In the genomic region with DNA sequence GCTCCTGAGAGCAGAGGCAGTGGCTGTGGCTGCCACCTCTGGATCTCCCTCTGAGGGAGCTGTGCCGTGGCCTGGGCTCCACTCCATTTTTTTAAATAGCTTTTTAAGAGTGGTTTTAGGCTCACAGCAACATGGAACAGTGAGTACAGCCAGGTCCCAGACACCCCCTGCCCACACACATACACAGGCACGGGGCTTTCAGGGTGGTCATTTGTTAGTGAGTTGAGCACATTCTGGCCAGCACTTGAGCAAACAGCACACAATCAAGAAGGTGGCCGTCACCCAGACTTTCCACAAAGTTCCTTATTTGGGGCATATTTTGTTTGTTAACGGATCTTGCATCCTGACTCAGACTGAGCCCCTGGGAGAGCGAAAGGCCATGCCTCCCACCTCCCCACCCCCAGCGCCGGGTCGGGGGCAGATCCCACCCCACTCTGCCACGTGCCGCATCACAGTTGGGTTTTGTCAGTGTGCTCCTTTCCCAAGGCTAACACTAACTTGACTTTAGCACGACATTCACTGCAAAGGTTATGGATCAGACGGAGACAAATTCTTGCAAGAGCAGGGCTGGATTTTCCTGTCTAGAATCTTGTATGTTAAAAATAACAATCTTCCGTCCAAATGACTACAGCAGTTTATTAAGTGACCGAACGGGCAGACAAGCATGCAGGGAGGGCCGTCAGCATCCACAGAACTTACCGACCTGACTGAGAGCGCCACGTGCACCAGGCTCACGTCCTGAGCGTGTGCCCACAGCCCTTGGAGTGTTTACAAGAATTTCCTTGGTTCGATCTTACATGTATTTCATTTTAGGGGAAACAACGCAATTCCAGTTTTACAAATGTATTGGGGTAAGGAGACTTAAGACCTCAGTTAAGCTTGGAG, we compare ENCODE assay signal across 14 cellular contexts.
"Had no signal": no experiment of that assay in that cellular context is flagged by ENCODE, and none has a peak within 500 bp of the region (broad histone marks: within the 10 kb centered on the region; RNA-seq: fewer than 3 reads in every experiment).

No MANE protein-coding gene starts in this region.

- H3K27ac ChIP-seq: lower lobe of right lung had no signal

- H3K27ac Mint-ChIP-seq: activated naive CD8-positive, alpha-beta T cell treated with anti-CD3 and anti-CD28 coated beads for 36 hours; activated T-helper 1 cell treated with anti-CD3 and anti-CD28 coated beads, Interleukin-12 subunit alpha, Interleukin-12 subunit beta, Interleukin-2, Interleukin-4 antibody, amounts not matched to agents 30 ng/mL and 10 ng/mL and 1 ng/mL, durations not matched to agents 14 hours and 24 hours and 36 hours; stimulated activated memory B cell treated with anti-CD40 and anti-IgM and Interleukin-4, amounts not matched to agents 10 μg/mL and 1 μg/mL and 100 μg/mL, for 72 hours had no signal

- H3K4me1 Mint-ChIP-seq: activated naive CD8-positive, alpha-beta T cell treated with anti-CD3 and anti-CD28 coated beads for 36 hours; stimulated activated memory B cell treated with anti-CD40 and anti-IgM and Interleukin-4, amounts not matched to agents 10 μg/mL and 1 μg/mL and 100 μg/mL, for 72 hours had no signal

- H3K27me3 Mint-ChIP-seq: activated naive CD8-positive, alpha-beta T cell treated with anti-CD3 and anti-CD28 coated beads for 36 hours; stimulated activated memory B cell treated with anti-CD40 and anti-IgM and Interleukin-4, amounts not matched to agents 10 μg/mL and 1 μg/mL and 100 μg/mL, for 72 hours had no signal

- H3K9me3 ChIP-seq: lower lobe of right lung, upper lobe of left lung had no signal

- H3K9me3 Mint-ChIP-seq: activated naive CD8-positive, alpha-beta T cell treated with anti-CD3 and anti-CD28 coated beads for 36 hours; activated T-helper 1 cell treated with anti-CD3 and anti-CD28 coated beads, Interleukin-12 subunit alpha, Interleukin-12 subunit beta, Interleukin-2, Interleukin-4 antibody, amounts not matched to agents 30 ng/mL and 10 ng/mL and 1 ng/mL, durations not matched to agents 14 hours and 24 hours and 36 hours; stimulated activated memory B cell treated with anti-CD40 and anti-IgM and Interleukin-4, amounts not matched to agents 10 μg/mL and 1 μg/mL and 100 μg/mL, for 72 hours had no signal

- H3K36me3 Mint-ChIP-seq: activated naive CD8-positive, alpha-beta T cell treated with anti-CD3 and anti-CD28 coated beads for 36 hours; stimulated activated memory B cell treated with anti-CD40 and anti-IgM and Interleukin-4, amounts not matched to agents 10 μg/mL and 1 μg/mL and 100 μg/mL, for 72 hours had no signal

- DNase-seq: activated CD4-positive, alpha-beta T cell treated with anti-CD3 and anti-CD28 coated beads, Interleukin-2, amount 50 U/mL, for 1 hour; activated CD8-positive, alpha-beta memory T cell treated with anti-CD3 and anti-CD28 coated beads for 24 hours; activated naive CD8-positive, alpha-beta T cell treated with anti-CD3 and anti-CD28 coated beads for 36 hours; cerebellar nuclear complex; glutamatergic neuron; kidney glomerular epithelial cell; lower lobe of right lung; retina; stimulated activated CD4-positive, alpha-beta T cell treated with anti-CD3 and anti-CD28 coated beads, Interleukin-2, amount 100 ng/mL, for 48 hours; SW 1271; T-helper 9 cell had no signal

- H3K27me3 ChIP-seq: upper lobe of left lung had no signal

- H3K4me3 Mint-ChIP-seq: activated naive CD8-positive, alpha-beta T cell treated with anti-CD3 and anti-CD28 coated beads for 36 hours; activated T-helper 1 cell treated with anti-CD3 and anti-CD28 coated beads, Interleukin-12 subunit alpha, Interleukin-12 subunit beta, Interleukin-2, Interleukin-4 antibody, amounts not matched to agents 30 ng/mL and 10 ng/mL and 1 ng/mL, durations not matched to agents 14 hours and 24 hours and 36 hours; stimulated activated memory B cell treated with anti-CD40 and anti-IgM and Interleukin-4, amounts not matched to agents 10 μg/mL and 1 μg/mL and 100 μg/mL, for 72 hours had no signal

- H3K4me3 ChIP-seq: lower lobe of right lung, upper lobe of left lung had no signal

- H3K4me1 ChIP-seq: lower lobe of right lung had no signal
